In genomic region chr6:41505084-41506049, GRCh38 we compare ENCODE assay signal across 8 cellular contexts. TPM values are rescaled to one million over a fixed set of nuclear protein-coding genes. Genes with fewer than 3 reads are reported as not detected.
DNase-seq lines count a peak whose midpoint lies in the region; ATAC-seq and TF ChIP-seq lines count a peak whose summit lies in the region.

No MANE protein-coding gene starts in this region.

- H3K4me1 Mint-ChIP-seq in activated CD4-positive, alpha-beta memory T cell treated with anti-CD3 and anti-CD28 coated beads for 36 hours (ENCODE audit: low read depth): peaks cover 18% of the 10 kb centered on the region
- H3K4me1 Mint-ChIP-seq in activated CD4-positive, alpha-beta memory T cell treated with anti-CD3 and anti-CD28 coated beads, Interleukin-2, amount 10 ng/mL, durations not matched to agents 7 days and 5 days: peaks cover 15% of the 10 kb centered on the region
- H3K4me1 Mint-ChIP-seq in activated naive CD8-positive, alpha-beta T cell treated with anti-CD3 and anti-CD28 coated beads, Interleukin-2, amount 10 ng/mL, durations not matched to agents 7 days and 5 days: peaks cover 8% of the 10 kb centered on the region

- H3K27ac Mint-ChIP-seq in activated CD4-positive, alpha-beta memory T cell treated with anti-CD3 and anti-CD28 coated beads for 36 hours: no peak overlapping the region
- no peak overlapping the region for H3K27ac Mint-ChIP-seq in activated CD4-positive, alpha-beta memory T cell treated with anti-CD3 and anti-CD28 coated beads, Interleukin-2, amount 10 ng/mL, durations not matched to agents 7 days and 5 days
- H3K27ac Mint-ChIP-seq in activated naive CD8-positive, alpha-beta T cell treated with anti-CD3 and anti-CD28 coated beads, Interleukin-2, amount 10 ng/mL, durations not matched to agents 7 days and 5 days: no peak overlapping the region

- no peak for TF ChIP-seq CTCF in prostate gland (IDR thresholded peaks at IDR 0.05)

- peaks cover 3% of the 10 kb centered on the region for H3K4me1 ChIP-seq in right cardiac atrium (ENCODE audit: control insufficient read depth, insufficient read depth, low read length)
- peaks cover 2% of the 10 kb centered on the region for H3K4me1 ChIP-seq in prostate gland (replicated peaks)

- H3K9me3 Mint-ChIP-seq in activated CD4-positive, alpha-beta memory T cell treated with anti-CD3 and anti-CD28 coated beads for 36 hours: no peaks in the 10 kb centered on the region
- H3K9me3 Mint-ChIP-seq in activated CD4-positive, alpha-beta memory T cell treated with anti-CD3 and anti-CD28 coated beads, Interleukin-2, amount 10 ng/mL, durations not matched to agents 7 days and 5 days: no peaks in the 10 kb centered on the region
- H3K9me3 Mint-ChIP-seq in activated naive CD8-positive, alpha-beta T cell treated with anti-CD3 and anti-CD28 coated beads, Interleukin-2, amount 10 ng/mL, durations not matched to agents 7 days and 5 days: no peaks in the 10 kb centered on the region

- POLR2A ChIA-PET in activated CD4-positive, alpha-beta memory T cell treated with anti-CD3 and anti-CD28 coated beads for 36 hours (lab: Charles Lee): no interaction called here
- POLR2A ChIA-PET in activated CD4-positive, alpha-beta memory T cell treated with anti-CD3 and anti-CD28 coated beads, Interleukin-2, amount 10 ng/mL, durations not matched to agents 7 days and 5 days (lab: Charles Lee): no interaction called here
- POLR2A ChIA-PET in activated naive CD8-positive, alpha-beta T cell treated with anti-CD3 and anti-CD28 coated beads, Interleukin-2, amount 10 ng/mL, durations not matched to agents 7 days and 5 days (lab: Charles Lee): no interaction called here

- peak overlapping the region; percentile 48 for H3K4me3 ChIP-seq in right cardiac atrium (ENCODE audit: low read length)
- peak overlapping the region; percentile 14 for H3K4me3 ChIP-seq in prostate gland

- no peak overlapping the region for H3K4me3 Mint-ChIP-seq in activated CD4-positive, alpha-beta memory T cell treated with anti-CD3 and anti-CD28 coated beads for 36 hours
- H3K4me3 Mint-ChIP-seq in activated CD4-positive, alpha-beta memory T cell treated with anti-CD3 and anti-CD28 coated beads, Interleukin-2, amount 10 ng/mL, durations not matched to agents 7 days and 5 days: no peak overlapping the region
- peak overlapping the region; percentile 46 for H3K4me3 Mint-ChIP-seq in activated naive CD8-positive, alpha-beta T cell treated with anti-CD3 and anti-CD28 coated beads, Interleukin-2, amount 10 ng/mL, durations not matched to agents 7 days and 5 days

- DNase-seq in activated CD4-positive, alpha-beta memory T cell treated with anti-CD3 and anti-CD28 coated beads for 36 hours: peak; percentile 29
- DNase-seq in activated CD4-positive, alpha-beta memory T cell treated with anti-CD3 and anti-CD28 coated beads, Interleukin-2, amount 10 ng/mL, durations not matched to agents 7 days and 5 days: no peak
- peak; percentile 35 for DNase-seq in HK-2 (ENCODE audit: unreplicated experiment)
- no peak for DNase-seq in activated naive CD8-positive, alpha-beta T cell treated with anti-CD3 and anti-CD28 coated beads, Interleukin-2, amount 10 ng/mL, durations not matched to agents 7 days and 5 days
- peak; percentile 89 to 96 (median 95) for DNase-seq in right cardiac atrium
- peak; percentile 41 for DNase-seq in prostate gland (ENCODE audit: low spot score)

- no peaks in the 10 kb centered on the region for H3K36me3 Mint-ChIP-seq in activated CD4-positive, alpha-beta memory T cell treated with anti-CD3 and anti-CD28 coated beads for 36 hours
- H3K36me3 Mint-ChIP-seq in activated CD4-positive, alpha-beta memory T cell treated with anti-CD3 and anti-CD28 coated beads, Interleukin-2, amount 10 ng/mL, durations not matched to agents 7 days and 5 days (ENCODE audit: low read depth): no peaks in the 10 kb centered on the region
- H3K36me3 Mint-ChIP-seq in activated naive CD8-positive, alpha-beta T cell treated with anti-CD3 and anti-CD28 coated beads, Interleukin-2, amount 10 ng/mL, durations not matched to agents 7 days and 5 days: no peaks in the 10 kb centered on the region

- TF ChIP-seq POLR2A in prostate gland (IDR thresholded peaks at IDR 0.05): no peak

- CTCF ChIA-PET in activated CD4-positive, alpha-beta memory T cell treated with anti-CD3 and anti-CD28 coated beads for 36 hours (lab: Charles Lee): no interaction called here
- CTCF ChIA-PET in activated CD4-positive, alpha-beta memory T cell treated with anti-CD3 and anti-CD28 coated beads, Interleukin-2, amount 10 ng/mL, durations not matched to agents 7 days and 5 days (lab: Charles Lee): interaction anchor here (0.8 kb wide), 1 partner anchor 137 kb away, joined by 4 read pairs; no protein-coding TSS in a partner anchor

- H3K27me3 ChIP-seq in right cardiac atrium (ENCODE audit: control insufficient read depth, insufficient read depth) (no peaks in the 10 kb centered on the region), prostate gland (replicated peaks; ENCODE audit: insufficient read depth) (no peaks in the 10 kb centered on the region)

- H3K27me3 Mint-ChIP-seq in activated CD4-positive, alpha-beta memory T cell treated with anti-CD3 and anti-CD28 coated beads for 36 hours: peaks cover 53% of the 10 kb centered on the region
- peaks cover 70% of the 10 kb centered on the region for H3K27me3 Mint-ChIP-seq in activated CD4-positive, alpha-beta memory T cell treated with anti-CD3 and anti-CD28 coated beads, Interleukin-2, amount 10 ng/mL, durations not matched to agents 7 days and 5 days
- peaks cover 66% of the 10 kb centered on the region for H3K27me3 Mint-ChIP-seq in activated naive CD8-positive, alpha-beta T cell treated with anti-CD3 and anti-CD28 coated beads, Interleukin-2, amount 10 ng/mL, durations not matched to agents 7 days and 5 days

- H3K36me3 ChIP-seq in prostate gland: no peaks in the 10 kb centered on the region

- intact Hi-C loops in activated CD4-positive, alpha-beta memory T cell treated with anti-CD3 and anti-CD28 coated beads for 36 hours (cut with micrococcal nuclease): no loop called here
- intact Hi-C loops in right cardiac atrium (cut with DNase I): no loop called here
- intact Hi-C loops in prostate gland (cut with DNase I): no loop called here

- H3K9me3 ChIP-seq in right cardiac atrium (ENCODE audit: control insufficient read depth, low read length) (no peaks in the 10 kb centered on the region), prostate gland (no peaks in the 10 kb centered on the region)

- H3K27ac ChIP-seq in right cardiac atrium (ENCODE audit: low read length): peak overlapping the region; percentile 43
- peak overlapping the region; percentile 64 to 70 for H3K27ac ChIP-seq in prostate gland

- no peak for ATAC-seq in activated naive CD8-positive, alpha-beta T cell treated with anti-CD3 and anti-CD28 coated beads, Interleukin-2, amount 10 ng/mL, durations not matched to agents 7 days and 5 days (ENCODE audit: low read depth)
- peak; percentile 87 to 90 for ATAC-seq in right cardiac atrium
- no peak for ATAC-seq in HG03025 (IDR thresholded peaks at IDR 0.05; ENCODE audit: low FRiP score, unreplicated experiment)
- no peak for ATAC-seq in GM19455 (IDR thresholded peaks at IDR 0.05; ENCODE audit: unreplicated experiment)

- 3% methylated on average over 62 of the region's 62 CpGs for WGBS in right cardiac atrium
- 9% methylated on average over 42 of the region's 62 CpGs for WGBS in prostate gland

RNA-seq across cellular contexts. Expression of gene FOXP4, which starts 40.8 kb away (rescaled TPM):
- 10 to 100 TPM; 19.5 to 21.6 TPM for total RNA-seq in activated CD4-positive, alpha-beta memory T cell treated with anti-CD3 and anti-CD28 coated beads for 36 hours
- total RNA-seq in activated CD4-positive, alpha-beta memory T cell treated with anti-CD3 and anti-CD28 coated beads, Interleukin-2, amount 10 ng/mL, durations not matched to agents 7 days and 5 days: 1 to 10 TPM; 7.9 to 8.5 TPM
- total RNA-seq in activated naive CD8-positive, alpha-beta T cell treated with anti-CD3 and anti-CD28 coated beads, Interleukin-2, amount 10 ng/mL, durations not matched to agents 7 days and 5 days: 1 to 10 TPM; 7.5 to 8.8 TPM
- 10 to 100 TPM; 21.7 to 22.5 (median 22.1) TPM for total RNA-seq in right cardiac atrium
- 15.3 TPM for polyA plus RNA-seq in right cardiac atrium
- total RNA-seq in prostate gland: 10 to 100 TPM; 24.8 to 53.5 TPM

Comparison
In these comparisons a context has a peak if more than half of its experiments do, and no peak if none do; other contexts are left out.
1. DNase-seq: peak in activated CD4-positive, alpha-beta memory T cell treated with anti-CD3 and anti-CD28 coated beads for 36 hours (single experiment), HK-2 (single experiment), right cardiac atrium (3 of 3) and prostate gland (single experiment); none in activated CD4-positive, alpha-beta memory T cell treated with anti-CD3 and anti-CD28 coated beads, Interleukin-2, amount 10 ng/mL, durations not matched to agents 7 days and 5 days (single experiment) and activated naive CD8-positive, alpha-beta T cell treated with anti-CD3 and anti-CD28 coated beads, Interleukin-2, amount 10 ng/mL, durations not matched to agents 7 days and 5 days (single experiment).
2. ATAC-seq: peak in right cardiac atrium (2 of 2); none in activated naive CD8-positive, alpha-beta T cell treated with anti-CD3 and anti-CD28 coated beads, Interleukin-2, amount 10 ng/mL, durations not matched to agents 7 days and 5 days (single experiment), HG03025 (single experiment) and GM19455 (single experiment).